Comparison of ENCODE assay signal across 2 cellular contexts in genomic region chr2:216144372-216144771, GRCh38.
TF ChIP-seq lines count a peak whose summit lies in the region.

No MANE protein-coding gene starts in this region.

TF ChIP-seq in HepG2, 621 proteins besides CTCF, POLR2A, EP300 and RAD21:
- no peak for TF ChIP-seq ZNF577 (CRISPR knock-in tag; IDR thresholded peaks at IDR 0.05; ENCODE audit: borderline replicate concordance, low read depth)
- peak; percentile 92 for TF ChIP-seq ATF7 (IDR thresholded peaks at IDR 0.05)
- no peak for TF ChIP-seq ATF7 (CRISPR knock-in tag; IDR thresholded peaks at IDR 0.05)

TF ChIP-seq in K562, 482 proteins besides CTCF, POLR2A, EP300 and RAD21:
- TF ChIP-seq ATF3 (IDR thresholded peaks at IDR 0.05) (peak; percentile 27; the same call in 1 of the 2 replicates), ATF3 (CRISPR knock-in tag; conservative IDR thresholded peaks at IDR 0.05) (no peak), ZNF511 (CRISPR knock-in tag; IDR thresholded peaks at IDR 0.05) (no peak)
